Comparison of ENCODE assay signal across 19 cellular contexts in the genomic region with DNA sequence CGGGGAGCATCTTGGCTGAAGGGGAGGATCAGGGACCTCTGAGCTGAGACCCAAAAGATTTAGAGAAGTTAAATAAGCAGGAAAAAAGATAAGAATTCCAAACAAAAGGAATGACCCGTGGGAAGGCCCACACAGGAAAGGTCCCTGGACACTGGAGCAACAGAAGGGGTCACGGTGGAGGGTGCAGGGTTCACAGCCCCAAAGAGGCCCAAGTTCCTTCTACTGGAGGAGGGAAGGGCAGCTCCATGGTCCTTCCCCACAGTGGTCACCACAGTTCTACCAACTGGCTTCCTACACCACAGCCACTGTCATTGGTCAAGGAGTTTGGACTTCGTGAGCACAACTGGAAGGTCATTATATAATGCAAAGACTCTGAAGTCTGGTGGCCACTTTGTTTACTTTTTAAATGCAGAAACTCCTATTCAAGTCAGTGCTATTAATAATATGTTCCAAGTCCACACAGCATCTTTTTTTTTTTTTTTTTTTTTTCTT. TPM values are rescaled to one million over a fixed set of nuclear protein-coding genes. Genes with fewer than 3 reads are reported as not detected.
DNase-seq lines count a peak whose midpoint lies in the region; ATAC-seq and TF ChIP-seq lines count a peak whose summit lies in the region.
"Had no signal": no experiment of that assay in that cellular context is flagged by ENCODE, and none has a peak within 500 bp of the region (broad histone marks: within the 10 kb centered on the region; RNA-seq: fewer than 3 reads in every experiment).

No MANE protein-coding gene starts in this region.

- H3K36me3 ChIP-seq in right lobe of liver = no peaks in the 10 kb centered on the region
- H3K36me3 ChIP-seq: colonic mucosa, neutrophil had no signal

- H3K4me1 ChIP-seq in right lobe of liver = peaks cover 0 to 8% (median 0%) of the 10 kb centered on the region in 4 donors

- peak; percentile 52 for DNase-seq in RKO (ENCODE audit: low spot score)
- DNase-seq in right lobe of liver = no peak
- no peak for DNase-seq in Ammon's horn (ENCODE audit: low spot score)
- no peak for DNase-seq in germinal center (ENCODE audit: low spot score)
- no peak for DNase-seq in activated T-cell treated with anti-CD3 and anti-CD28 coated beads, Interleukin-2, amount 50 U/mL, for 48 hours
- DNase-seq: activated CD4-positive, alpha-beta T cell treated with anti-CD3 and anti-CD28 coated beads for 1 hour; activated effector memory CD4-positive, alpha-beta T cell treated with Interleukin-2 at 50 U/mL for 16 hours; amniotic stem cell; colonic mucosa; erythroblast; immature natural killer cell; NCI-H1694 treated with DMSO at 0.1 percent for 48 hours; SHP77; stimulated activated naive CD4-positive, alpha-beta T cell treated with Interleukin-2 at 50 U/mL for 16 hours had no signal

- WGBS in right lobe of liver (ENCODE audit: insufficient coverage, low coverage, low lambda C conversion rate, missing lambda C conversion rate) = 76% methylated on average over 3 of the region's 4 CpGs

- ATAC-seq in right lobe of liver (peak; percentile 10 to 38 (median 20)), HG03571 (IDR thresholded peaks at IDR 0.05; ENCODE audit: unreplicated experiment) (no peak)
- ATAC-seq: GM23338 had no signal

- no peaks in the 10 kb centered on the region for H3K27me3 ChIP-seq in right lobe of liver
- H3K27me3 ChIP-seq: colonic mucosa had no signal

- H3K27ac ChIP-seq in cingulate gyrus (ENCODE audit: low read depth, low read length) = peak overlapping the region; percentile 89
- no peak overlapping the region for H3K27ac ChIP-seq in right lobe of liver
- H3K27ac ChIP-seq in temporal lobe (ENCODE audit: low read depth, low read length) = peak overlapping the region; percentile 77
- H3K27ac ChIP-seq: colonic mucosa, neutrophil had no signal

- no peak for TF ChIP-seq CTCF in right lobe of liver (IDR thresholded peaks at IDR 0.05)

- TF ChIP-seq POLR2A in right lobe of liver (IDR thresholded peaks at IDR 0.05) = no peak

- H3K9me3 ChIP-seq in right lobe of liver = no peaks in the 10 kb centered on the region
- H3K9me3 ChIP-seq: colonic mucosa, neutrophil had no signal

- no peak overlapping the region for H3K4me3 ChIP-seq in right lobe of liver
- H3K4me3 ChIP-seq: colonic mucosa, GM23338 had no signal

- intact Hi-C loops in right lobe of liver (cut with DNase I) = no loop called here

RNA-seq across cellular contexts. Expression of a gene that starts 5.4 kb away (rescaled TPM):
- total RNA-seq in right lobe of liver = 10 to 100 TPM in 1 of 6 experiments, 1 to 10 TPM in 5; 7.3 to 11.4 (median 8.3) TPM
- 8.4 TPM for total RNA-seq in temporal lobe

Comparison
In these comparisons a context has a peak if more than half of its experiments do, and no peak if none do; other contexts are left out.
1. H3K27ac ChIP-seq: peak in cingulate gyrus (single experiment) and temporal lobe (single experiment); none in right lobe of liver (0 of 3).